In the genomic region with DNA sequence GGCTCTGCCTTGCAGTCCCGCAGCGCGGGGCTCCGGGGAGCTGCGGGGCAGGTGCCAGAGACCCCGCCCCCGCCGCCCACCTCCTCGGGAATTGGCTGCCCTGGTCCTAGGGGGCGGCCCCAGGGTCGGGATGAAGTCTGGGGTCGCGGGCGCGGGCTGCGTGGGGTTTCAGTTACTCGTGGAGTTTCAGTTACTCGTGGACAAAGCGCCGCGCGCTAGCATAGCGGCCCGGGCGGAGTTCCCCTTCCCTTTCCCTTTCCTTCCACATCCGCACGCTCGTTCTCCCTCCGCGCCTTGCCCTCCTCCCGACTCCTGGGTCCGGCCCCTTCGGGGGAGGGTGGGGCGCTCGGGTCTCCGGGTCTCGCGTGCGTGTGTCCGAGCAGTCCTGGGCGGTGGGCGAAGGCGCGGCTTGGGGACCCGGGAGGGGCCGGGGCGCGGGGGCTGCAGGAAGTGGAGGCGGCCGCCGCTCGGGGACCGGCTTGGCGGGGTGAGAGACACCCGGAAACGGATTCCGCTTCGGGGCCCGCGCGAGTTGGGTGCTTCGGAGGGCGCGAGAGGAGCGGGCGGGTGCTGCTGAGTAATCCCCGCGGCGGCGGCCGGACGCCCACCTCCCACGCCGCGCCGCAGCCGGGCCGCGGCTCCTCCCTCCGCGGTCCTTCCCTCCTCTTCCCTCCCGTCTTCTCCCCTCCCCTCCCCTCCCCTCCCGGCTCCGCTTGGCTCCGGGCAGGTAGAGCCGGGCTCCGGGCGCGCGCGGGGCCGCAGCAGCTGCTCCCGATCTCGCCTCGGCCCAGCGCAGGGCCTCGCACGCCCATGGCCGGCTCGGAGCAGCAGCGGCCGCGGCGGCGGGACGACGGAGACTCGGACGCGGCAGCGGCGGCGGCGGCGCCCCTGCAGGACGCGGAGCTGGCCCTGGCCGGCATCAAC, we compare ENCODE assay signal across 8 cellular contexts. TPM values are rescaled to one million over a fixed set of nuclear protein-coding genes. Genes with fewer than 3 reads are reported as not detected.
DNase-seq lines count a peak whose midpoint lies in the region; ATAC-seq and TF ChIP-seq lines count a peak whose summit lies in the region.

A gene (plus strand): TSS at position 693 of the 924 bp plus-strand sequence. CDS start 118 bp downstream, at position 811.

- H3K9ac ChIP-seq in stomach smooth muscle (ENCODE audit: low read length in 2 of 2): peak within 1 kb of the TSS; percentile 60 to 69

- H3K4me1 ChIP-seq in stomach smooth muscle (ENCODE audit: control insufficient read depth, insufficient read depth, low read length): peaks cover 11% of the 10 kb centered on the region

- H3K27ac ChIP-seq in RWPE1 (peak within 1 kb of the TSS; percentile 85), stomach smooth muscle (ENCODE audit: low read length) (peak within 1 kb of the TSS; percentile 6)

- H3K36me3 Mint-ChIP-seq in activated T-helper 17 cell treated with anti-CD3 and anti-CD28 coated beads, Interleukin-2, amount 50 U/mL, for 72 hours (ENCODE audit: low read depth): peaks cover 40% of the 10 kb centered on the region
- no peaks in the 10 kb centered on the region for H3K36me3 Mint-ChIP-seq in neural crest cell (ENCODE audit: low read depth)

- no peaks in the 10 kb centered on the region for H3K36me3 ChIP-seq in stomach smooth muscle (ENCODE audit: control insufficient read depth in 2 of 2, insufficient read depth in 2 of 2, low read length in 2 of 2)

- H3K4me3 Mint-ChIP-seq in activated T-helper 17 cell treated with anti-CD3 and anti-CD28 coated beads, Interleukin-2, amount 50 U/mL, for 72 hours: peak within 1 kb of the TSS; percentile 86
- H3K4me3 Mint-ChIP-seq in neural crest cell: peak within 1 kb of the TSS; percentile 92

- H3K4me3 ChIP-seq in fibroblast of pulmonary artery (replicated peaks; ENCODE audit: low read depth, low read length): peak within 1 kb of the TSS; percentile 80
- peak within 1 kb of the TSS; percentile 79 to 81 for H3K4me3 ChIP-seq in stomach smooth muscle (ENCODE audit: low read length in 2 of 2)

- POLR2A ChIA-PET in RWPE1 (lab: Yijun Ruan, JAX; ENCODE audit: low non-redundant PET): no interaction called here

- H3K9me3 ChIP-seq in stomach smooth muscle (ENCODE audit: control insufficient read depth in 2 of 2, low read length in 2 of 2): no peaks in the 10 kb centered on the region

- H3K27me3 ChIP-seq in stomach smooth muscle (ENCODE audit: control insufficient read depth in 1 of 2, insufficient read depth in 2 of 2, low read length in 2 of 2): no peaks in the 10 kb centered on the region

- no peaks in the 10 kb centered on the region for H3K9me3 Mint-ChIP-seq in activated T-helper 17 cell treated with anti-CD3 and anti-CD28 coated beads, Interleukin-2, amount 50 U/mL, for 72 hours
- H3K9me3 Mint-ChIP-seq in neural crest cell: no peaks in the 10 kb centered on the region

- peak; percentile 58 for DNase-seq in Ammon's horn (ENCODE audit: low spot score)
- peak; percentile 55 for DNase-seq in RWPE1 (ENCODE audit: low spot score)
- peak; percentile 73 for DNase-seq in fibroblast of pulmonary artery (ENCODE audit: low read depth)
- DNase-seq in neural crest cell (ENCODE audit: low read depth, low spot score): peak; percentile 54

- peak; percentile 66 for TF ChIP-seq POLR2A in GM19099 (IDR thresholded peaks at IDR 0.05; ENCODE audit: extremely low read depth, insufficient read length, low read depth)

- H3K4me1 Mint-ChIP-seq in activated T-helper 17 cell treated with anti-CD3 and anti-CD28 coated beads, Interleukin-2, amount 50 U/mL, for 72 hours: peaks cover 48% of the 10 kb centered on the region
- H3K4me1 Mint-ChIP-seq in neural crest cell: peaks cover 23% of the 10 kb centered on the region

- no peaks in the 10 kb centered on the region for H3K27me3 Mint-ChIP-seq in activated T-helper 17 cell treated with anti-CD3 and anti-CD28 coated beads, Interleukin-2, amount 50 U/mL, for 72 hours
- peaks cover 28% of the 10 kb centered on the region for H3K27me3 Mint-ChIP-seq in neural crest cell (ENCODE audit: low read depth)

- CTCF ChIA-PET in RWPE1 (lab: Yijun Ruan, JAX): interaction anchor here (0.6 kb wide), 1 partner anchor 9 kb away, joined by 3 read pairs; no protein-coding TSS in a partner anchor

- peak; percentile 33 for ATAC-seq in HG03571 (IDR thresholded peaks at IDR 0.05; ENCODE audit: unreplicated experiment)
- ATAC-seq in activated T-helper 17 cell treated with anti-CD3 and anti-CD28 coated beads, Interleukin-2, amount 50 U/mL, for 72 hours (replicated peaks): peak; percentile 61

- TF ChIP-seq CTCF in RWPE1 (conservative IDR thresholded peaks at IDR 0.05; ENCODE audit: low read depth) (no peak), fibroblast of pulmonary artery (IDR thresholded peaks at IDR 0.05; ENCODE audit: low read length, missing control alignments) (no peak), neural crest cell (conservative IDR thresholded peaks at IDR 0.05) (no peak)

- H3K27ac Mint-ChIP-seq in activated T-helper 17 cell treated with anti-CD3 and anti-CD28 coated beads, Interleukin-2, amount 50 U/mL, for 72 hours: peak within 1 kb of the TSS; percentile 88
- peak within 1 kb of the TSS; percentile 89 for H3K27ac Mint-ChIP-seq in neural crest cell (ENCODE audit: unreplicated experiment)

RNA-seq across cellular contexts. Expression of the gene that starts here (rescaled TPM):
- 10 to 100 TPM; 59.6 to 76.7 TPM for total RNA-seq in activated T-helper 17 cell treated with anti-CD3 and anti-CD28 coated beads, Interleukin-2, amount 50 U/mL, for 72 hours
- total RNA-seq in neural crest cell: 23.0 and 23.5 TPM in 2 replicates

Comparison
In these comparisons a context has a peak if more than half of its experiments do, and no peak if none do; other contexts are left out.
1. Peak in every context shown above with its lines: DNase-seq, ATAC-seq, H3K4me3 ChIP-seq and H3K27ac ChIP-seq.